In genomic region chr5:68225911-68226563, GRCh38 we compare ENCODE assay signal across 2 cellular contexts.
A peak's percentile ranks its signal among the peaks of the same experiment; 100 is the strongest.
TF ChIP-seq lines count a peak whose summit lies in the region.

No MANE protein-coding gene starts in this region.

TF ChIP-seq in liver, 16 proteins besides CTCF, POLR2A, EP300 and RAD21 (continued from another document):
- TF ChIP-seq, protein P1, sequence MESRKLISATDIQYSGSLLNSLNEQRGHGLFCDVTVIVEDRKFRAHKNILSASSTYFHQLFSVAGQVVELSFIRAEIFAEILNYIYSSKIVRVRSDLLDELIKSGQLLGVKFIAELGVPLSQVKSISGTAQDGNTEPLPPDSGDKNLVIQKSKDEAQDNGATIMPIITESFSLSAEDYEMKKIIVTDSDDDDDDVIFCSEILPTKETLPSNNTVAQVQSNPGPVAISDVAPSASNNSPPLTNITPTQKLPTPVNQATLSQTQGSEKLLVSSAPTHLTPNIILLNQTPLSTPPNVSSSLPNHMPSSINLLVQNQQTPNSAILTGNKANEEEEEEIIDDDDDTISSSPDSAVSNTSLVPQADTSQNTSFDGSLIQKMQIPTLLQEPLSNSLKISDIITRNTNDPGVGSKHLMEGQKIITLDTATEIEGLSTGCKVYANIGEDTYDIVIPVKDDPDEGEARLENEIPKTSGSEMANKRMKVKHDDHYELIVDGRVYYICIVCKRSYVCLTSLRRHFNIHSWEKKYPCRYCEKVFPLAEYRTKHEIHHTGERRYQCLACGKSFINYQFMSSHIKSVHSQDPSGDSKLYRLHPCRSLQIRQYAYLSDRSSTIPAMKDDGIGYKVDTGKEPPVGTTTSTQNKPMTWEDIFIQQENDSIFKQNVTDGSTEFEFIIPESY (IDR thresholded peaks at IDR 0.05) = peak; percentile 11
- peak; percentile 43 to 59 for TF ChIP-seq HNF4A (conservative IDR thresholded peaks at IDR 0.05)

TF ChIP-seq in HepG2, 621 proteins besides CTCF, POLR2A, EP300 and RAD21 (continued from another document):
- TF ChIP-seq REXO4 (CRISPR knock-in tag; IDR thresholded peaks at IDR 0.05; ENCODE audit: borderline replicate concordance) = no peak
- no peak for TF ChIP-seq RBAK (CRISPR knock-in tag; IDR thresholded peaks at IDR 0.05)
- TF ChIP-seq, protein P2, sequence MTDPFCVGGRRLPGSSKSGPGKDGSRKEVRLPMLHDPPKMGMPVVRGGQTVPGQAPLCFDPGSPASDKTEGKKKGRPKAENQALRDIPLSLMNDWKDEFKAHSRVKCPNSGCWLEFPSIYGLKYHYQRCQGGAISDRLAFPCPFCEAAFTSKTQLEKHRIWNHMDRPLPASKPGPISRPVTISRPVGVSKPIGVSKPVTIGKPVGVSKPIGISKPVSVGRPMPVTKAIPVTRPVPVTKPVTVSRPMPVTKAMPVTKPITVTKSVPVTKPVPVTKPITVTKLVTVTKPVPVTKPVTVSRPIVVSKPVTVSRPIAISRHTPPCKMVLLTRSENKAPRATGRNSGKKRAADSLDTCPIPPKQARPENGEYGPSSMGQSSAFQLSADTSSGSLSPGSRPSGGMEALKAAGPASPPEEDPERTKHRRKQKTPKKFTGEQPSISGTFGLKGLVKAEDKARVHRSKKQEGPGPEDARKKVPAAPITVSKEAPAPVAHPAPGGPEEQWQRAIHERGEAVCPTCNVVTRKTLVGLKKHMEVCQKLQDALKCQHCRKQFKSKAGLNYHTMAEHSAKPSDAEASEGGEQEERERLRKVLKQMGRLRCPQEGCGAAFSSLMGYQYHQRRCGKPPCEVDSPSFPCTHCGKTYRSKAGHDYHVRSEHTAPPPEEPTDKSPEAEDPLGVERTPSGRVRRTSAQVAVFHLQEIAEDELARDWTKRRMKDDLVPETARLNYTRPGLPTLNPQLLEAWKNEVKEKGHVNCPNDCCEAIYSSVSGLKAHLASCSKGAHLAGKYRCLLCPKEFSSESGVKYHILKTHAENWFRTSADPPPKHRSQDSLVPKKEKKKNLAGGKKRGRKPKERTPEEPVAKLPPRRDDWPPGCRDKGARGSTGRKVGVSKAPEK (CRISPR knock-in tag; IDR thresholded peaks at IDR 0.05; ENCODE audit: borderline replicate concordance) = no peak
- no peak for TF ChIP-seq PHF20 (CRISPR knock-in tag; IDR thresholded peaks at IDR 0.05)
- TF ChIP-seq GMEB2 (CRISPR knock-in tag; IDR thresholded peaks at IDR 0.05; ENCODE audit: low read depth) = no peak
- TF ChIP-seq, protein P3, sequence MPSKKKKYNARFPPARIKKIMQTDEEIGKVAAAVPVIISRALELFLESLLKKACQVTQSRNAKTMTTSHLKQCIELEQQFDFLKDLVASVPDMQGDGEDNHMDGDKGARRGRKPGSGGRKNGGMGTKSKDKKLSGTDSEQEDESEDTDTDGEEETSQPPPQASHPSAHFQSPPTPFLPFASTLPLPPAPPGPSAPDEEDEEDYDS (CRISPR knock-in tag; IDR thresholded peaks at IDR 0.05) = no peak
- TF ChIP-seq ZBTB7B (CRISPR knock-in tag; IDR thresholded peaks at IDR 0.05) = no peak
- TF ChIP-seq, protein P4, sequence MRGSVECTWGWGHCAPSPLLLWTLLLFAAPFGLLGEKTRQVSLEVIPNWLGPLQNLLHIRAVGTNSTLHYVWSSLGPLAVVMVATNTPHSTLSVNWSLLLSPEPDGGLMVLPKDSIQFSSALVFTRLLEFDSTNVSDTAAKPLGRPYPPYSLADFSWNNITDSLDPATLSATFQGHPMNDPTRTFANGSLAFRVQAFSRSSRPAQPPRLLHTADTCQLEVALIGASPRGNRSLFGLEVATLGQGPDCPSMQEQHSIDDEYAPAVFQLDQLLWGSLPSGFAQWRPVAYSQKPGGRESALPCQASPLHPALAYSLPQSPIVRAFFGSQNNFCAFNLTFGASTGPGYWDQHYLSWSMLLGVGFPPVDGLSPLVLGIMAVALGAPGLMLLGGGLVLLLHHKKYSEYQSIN (CRISPR knock-in tag; IDR thresholded peaks at IDR 0.05; ENCODE audit: borderline replicate concordance) = no peak
- no peak for TF ChIP-seq CHD2 (IDR thresholded peaks at IDR 0.05; ENCODE audit: low read depth, low read length)
- TF ChIP-seq KDM3A (CRISPR knock-in tag; IDR thresholded peaks at IDR 0.05; ENCODE audit: low read depth) = no peak
- TF ChIP-seq ZFX (CRISPR knock-in tag; IDR thresholded peaks at IDR 0.05; ENCODE audit: low read depth) = no peak
- TF ChIP-seq, protein P5, sequence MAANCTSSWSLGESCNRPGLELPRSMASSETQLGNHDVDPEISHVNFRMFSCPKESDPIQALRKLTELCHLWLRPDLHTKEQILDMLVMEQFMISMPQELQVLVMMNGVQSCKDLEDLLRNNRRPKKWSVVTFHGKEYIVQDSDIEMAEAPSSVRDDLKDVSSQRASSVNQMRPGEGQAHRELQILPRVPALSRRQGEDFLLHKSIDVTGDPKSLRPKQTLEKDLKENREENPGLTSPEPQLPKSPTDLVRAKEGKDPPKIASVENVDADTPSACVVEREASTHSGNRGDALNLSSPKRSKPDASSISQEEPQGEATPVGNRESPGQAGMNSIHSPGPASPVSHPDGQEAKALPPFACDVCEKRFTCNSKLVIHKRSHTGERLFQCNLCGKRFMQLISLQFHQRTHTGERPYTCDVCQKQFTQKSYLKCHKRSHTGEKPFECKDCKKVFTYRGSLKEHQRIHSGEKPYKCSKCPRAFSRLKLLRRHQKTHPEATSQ (CRISPR knock-in tag; IDR thresholded peaks at IDR 0.05; ENCODE audit: borderline replicate concordance) = no peak
- no peak for TF ChIP-seq RXRA (CRISPR knock-in tag; IDR thresholded peaks at IDR 0.05)
- TF ChIP-seq, protein P6, sequence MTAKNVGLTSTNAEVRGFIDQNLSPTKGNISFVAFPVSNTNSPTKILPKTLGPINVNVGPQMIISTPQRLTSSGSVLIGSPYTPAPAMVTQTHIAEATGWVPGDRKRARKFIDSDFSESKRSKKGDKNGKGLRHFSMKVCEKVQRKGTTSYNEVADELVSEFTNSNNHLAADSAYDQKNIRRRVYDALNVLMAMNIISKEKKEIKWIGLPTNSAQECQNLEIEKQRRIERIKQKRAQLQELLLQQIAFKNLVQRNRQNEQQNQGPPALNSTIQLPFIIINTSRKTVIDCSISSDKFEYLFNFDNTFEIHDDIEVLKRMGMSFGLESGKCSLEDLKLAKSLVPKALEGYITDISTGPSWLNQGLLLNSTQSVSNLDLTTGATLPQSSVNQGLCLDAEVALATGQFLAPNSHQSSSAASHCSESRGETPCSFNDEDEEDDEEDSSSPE (CRISPR knock-in tag; IDR thresholded peaks at IDR 0.05) = no peak
